Comparison of ENCODE assay signal across 8 cellular contexts in the genomic region with DNA sequence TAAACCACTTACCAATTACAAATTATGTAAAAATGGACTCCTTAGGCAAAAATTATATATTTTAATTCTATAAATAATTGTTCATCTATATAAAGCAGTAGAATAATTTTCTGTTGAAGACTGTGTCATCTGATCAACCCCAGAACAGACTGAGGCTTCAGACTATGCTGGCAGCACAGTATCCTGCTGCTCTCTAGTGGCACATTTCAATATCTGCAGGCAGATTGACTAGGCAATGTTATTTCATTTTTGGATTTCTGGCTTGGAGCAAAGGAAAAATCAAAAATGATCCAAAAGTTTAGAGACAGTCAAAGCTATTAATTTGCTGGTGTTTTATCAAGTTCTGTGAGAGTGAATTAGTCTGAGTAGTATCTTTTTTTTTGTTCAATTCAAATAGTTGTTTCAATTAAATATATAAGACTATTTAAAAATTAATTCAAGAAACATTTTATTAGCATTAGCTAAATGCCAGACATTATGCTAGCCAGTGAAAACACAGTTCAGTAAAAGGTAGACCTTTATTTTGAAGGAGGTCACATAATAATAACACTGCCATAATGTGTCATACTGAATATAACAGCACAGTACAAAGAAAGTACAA. TPM values are rescaled to one million over a fixed set of nuclear protein-coding genes. Genes with fewer than 3 reads are reported as not detected.
DNase-seq lines count a peak whose midpoint lies in the region; ATAC-seq and TF ChIP-seq lines count a peak whose summit lies in the region.

No MANE protein-coding gene starts in this region.

- H3K4me3 ChIP-seq in epithelial cell of esophagus (ENCODE audit: low read length): no peak overlapping the region
- H3K4me3 ChIP-seq in neural cell (ENCODE audit: low read length): no peak overlapping the region

- no peaks in the 10 kb centered on the region for H3K9me3 ChIP-seq in neural cell (ENCODE audit: low read length)

- no peak for TF ChIP-seq EP300 in neural cell (conservative IDR thresholded peaks at IDR 0.05; ENCODE audit: poor library complexity, severe bottlenecking)

- H3F3A ChIP-seq in neural cell (ENCODE audit: insufficient read depth, low read length, poor library complexity, severe bottlenecking): no peaks in the 10 kb centered on the region

- peak; percentile 65 to 67 for ATAC-seq in activated T-cell treated with anti-CD3 and anti-CD28 coated beads, Interleukin-2, amount 50 U/mL, for 72 hours (replicated peaks in 1 of 2)
- peak; percentile 73 for ATAC-seq in GM21423 (IDR thresholded peaks at IDR 0.05; ENCODE audit: unreplicated experiment)

- no peak overlapping the region for H2AFZ ChIP-seq in neural cell (ENCODE audit: low read depth, low read length)

- H3K27me3 ChIP-seq in neural cell (ENCODE audit: insufficient read depth, low read depth, low read length): no peaks in the 10 kb centered on the region

- TF ChIP-seq RAD21 in neural cell (conservative IDR thresholded peaks at IDR 0.05): peak; percentile 94

- TF ChIP-seq CTCF in epithelial cell of esophagus (IDR thresholded peaks at IDR 0.05; ENCODE audit: insufficient read depth, low read depth, low read length, missing control alignments) (peak; percentile 93), neural cell (IDR thresholded peaks at IDR 0.05; ENCODE audit: poor library complexity, severe bottlenecking) (peak; percentile 86)

- no peaks in the 10 kb centered on the region for H3K36me3 ChIP-seq in neural cell (ENCODE audit: insufficient read depth, low read length)

- peak; percentile 3 to 6 for DNase-seq in activated T-cell treated with anti-CD3 and anti-CD28 coated beads, Interleukin-2, amount 50 U/mL, for 72 hours
- DNase-seq in activated T-cell treated with anti-CD3 and anti-CD28 coated beads, Interleukin-2, amount 50 U/mL, for 24 hours: no peak
- peak; percentile 60 for DNase-seq in KBM-7
- DNase-seq in SKM-1 treated with dmso at 0.1 percent for 144 hours (lab: John Stamatoyannopoulos, UW; ENCODE audit: unreplicated experiment): peak; percentile 68
- peak; percentile 64 for DNase-seq in epithelial cell of esophagus (ENCODE audit: low read depth)
- no peak for DNase-seq in HuH-7 (ENCODE audit: low spot score)

- no peaks in the 10 kb centered on the region for H3K27me3 Mint-ChIP-seq in activated T-cell treated with anti-CD3 and anti-CD28 coated beads, Interleukin-2, amount 50 U/mL, for 72 hours (ENCODE audit: low read depth)
- H3K27me3 Mint-ChIP-seq in activated T-cell treated with anti-CD3 and anti-CD28 coated beads, Interleukin-2, amount 50 U/mL, for 24 hours: no peaks in the 10 kb centered on the region

- H3K27ac Mint-ChIP-seq in activated T-cell treated with anti-CD3 and anti-CD28 coated beads, Interleukin-2, amount 50 U/mL, for 72 hours: no peak overlapping the region
- no peak overlapping the region for H3K27ac Mint-ChIP-seq in activated T-cell treated with anti-CD3 and anti-CD28 coated beads, Interleukin-2, amount 50 U/mL, for 24 hours

- H3K4me2 ChIP-seq in neural cell (ENCODE audit: low read length): no peak overlapping the region

- peaks cover 0 to 1% of the 10 kb centered on the region in 2 donors for H3K9me3 Mint-ChIP-seq in activated T-cell treated with anti-CD3 and anti-CD28 coated beads, Interleukin-2, amount 50 U/mL, for 72 hours
- no peaks in the 10 kb centered on the region for H3K9me3 Mint-ChIP-seq in activated T-cell treated with anti-CD3 and anti-CD28 coated beads, Interleukin-2, amount 50 U/mL, for 24 hours

- no peaks in the 10 kb centered on the region for H3K36me3 Mint-ChIP-seq in activated T-cell treated with anti-CD3 and anti-CD28 coated beads, Interleukin-2, amount 50 U/mL, for 72 hours (ENCODE audit: insufficient read depth in 2 of 2)
- no peaks in the 10 kb centered on the region for H3K36me3 Mint-ChIP-seq in activated T-cell treated with anti-CD3 and anti-CD28 coated beads, Interleukin-2, amount 50 U/mL, for 24 hours (ENCODE audit: low read depth)

- no peak overlapping the region for H3K4me3 Mint-ChIP-seq in activated T-cell treated with anti-CD3 and anti-CD28 coated beads, Interleukin-2, amount 50 U/mL, for 72 hours
- H3K4me3 Mint-ChIP-seq in activated T-cell treated with anti-CD3 and anti-CD28 coated beads, Interleukin-2, amount 50 U/mL, for 24 hours: no peak overlapping the region

- H3K79me2 ChIP-seq in neural cell (replicated peaks; ENCODE audit: insufficient read depth, low read length): no peaks in the 10 kb centered on the region

- H3K9me2 ChIP-seq in neural cell (ENCODE audit: insufficient read depth, low read length): no peaks in the 10 kb centered on the region

- H3K9ac ChIP-seq in neural cell (ENCODE audit: low read length): no peak overlapping the region

- H3K27ac ChIP-seq in neural cell (ENCODE audit: low read length): no peak overlapping the region

- in situ Hi-C loops in KBM-7 (cut with MboI; ENCODE audit: low pct_unique_long_range_greater_than_20kb, low sequenced_read_pairs): loop anchor here (10.0 kb wide), 1 partner anchor 186 kb away; no protein-coding TSS in a partner anchor

- H4K20me1 ChIP-seq in neural cell (ENCODE audit: insufficient read depth): no peaks in the 10 kb centered on the region

- H3K4me1 Mint-ChIP-seq in activated T-cell treated with anti-CD3 and anti-CD28 coated beads, Interleukin-2, amount 50 U/mL, for 72 hours (ENCODE audit: low read depth): no peaks in the 10 kb centered on the region
- no peaks in the 10 kb centered on the region for H3K4me1 Mint-ChIP-seq in activated T-cell treated with anti-CD3 and anti-CD28 coated beads, Interleukin-2, amount 50 U/mL, for 24 hours (ENCODE audit: low read depth)

TF ChIP-seq in neural cell, 6 proteins besides CTCF, POLR2A, EP300 and RAD21:
- TF ChIP-seq, protein P1, sequence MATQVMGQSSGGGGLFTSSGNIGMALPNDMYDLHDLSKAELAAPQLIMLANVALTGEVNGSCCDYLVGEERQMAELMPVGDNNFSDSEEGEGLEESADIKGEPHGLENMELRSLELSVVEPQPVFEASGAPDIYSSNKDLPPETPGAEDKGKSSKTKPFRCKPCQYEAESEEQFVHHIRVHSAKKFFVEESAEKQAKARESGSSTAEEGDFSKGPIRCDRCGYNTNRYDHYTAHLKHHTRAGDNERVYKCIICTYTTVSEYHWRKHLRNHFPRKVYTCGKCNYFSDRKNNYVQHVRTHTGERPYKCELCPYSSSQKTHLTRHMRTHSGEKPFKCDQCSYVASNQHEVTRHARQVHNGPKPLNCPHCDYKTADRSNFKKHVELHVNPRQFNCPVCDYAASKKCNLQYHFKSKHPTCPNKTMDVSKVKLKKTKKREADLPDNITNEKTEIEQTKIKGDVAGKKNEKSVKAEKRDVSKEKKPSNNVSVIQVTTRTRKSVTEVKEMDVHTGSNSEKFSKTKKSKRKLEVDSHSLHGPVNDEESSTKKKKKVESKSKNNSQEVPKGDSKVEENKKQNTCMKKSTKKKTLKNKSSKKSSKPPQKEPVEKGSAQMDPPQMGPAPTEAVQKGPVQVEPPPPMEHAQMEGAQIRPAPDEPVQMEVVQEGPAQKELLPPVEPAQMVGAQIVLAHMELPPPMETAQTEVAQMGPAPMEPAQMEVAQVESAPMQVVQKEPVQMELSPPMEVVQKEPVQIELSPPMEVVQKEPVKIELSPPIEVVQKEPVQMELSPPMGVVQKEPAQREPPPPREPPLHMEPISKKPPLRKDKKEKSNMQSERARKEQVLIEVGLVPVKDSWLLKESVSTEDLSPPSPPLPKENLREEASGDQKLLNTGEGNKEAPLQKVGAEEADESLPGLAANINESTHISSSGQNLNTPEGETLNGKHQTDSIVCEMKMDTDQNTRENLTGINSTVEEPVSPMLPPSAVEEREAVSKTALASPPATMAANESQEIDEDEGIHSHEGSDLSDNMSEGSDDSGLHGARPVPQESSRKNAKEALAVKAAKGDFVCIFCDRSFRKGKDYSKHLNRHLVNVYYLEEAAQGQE (IDR thresholded peaks at IDR 0.05; ENCODE audit: borderline replicate concordance): no peak
- peak; percentile 95 for TF ChIP-seq SMC3 (conservative IDR thresholded peaks at IDR 0.05; ENCODE audit: poor library complexity)

RNA-seq across cellular contexts. Expression of gene SULT1E1, which starts 21.3 kb away (rescaled TPM):
- not detected for total RNA-seq in activated T-cell treated with anti-CD3 and anti-CD28 coated beads, Interleukin-2, amount 50 U/mL, for 72 hours
- not detected in 2 replicates for polyA plus RNA-seq in neural cell
- polyA minus RNA-seq in neural cell: not detected in 2 replicates

RNA-seq across cellular contexts. Expression of gene CSN1S1, which starts 49.6 kb away (rescaled TPM):
- total RNA-seq in activated T-cell treated with anti-CD3 and anti-CD28 coated beads, Interleukin-2, amount 50 U/mL, for 72 hours: not detected
- not detected in 2 replicates for polyA plus RNA-seq in neural cell
- not detected in 2 replicates for polyA minus RNA-seq in neural cell

Comparison
In these comparisons a context has a peak if more than half of its experiments do, and no peak if none do; other contexts are left out.
1. DNase-seq: peak in activated T-cell treated with anti-CD3 and anti-CD28 coated beads, Interleukin-2, amount 50 U/mL, for 72 hours (2 of 2), KBM-7 (single experiment), SKM-1 treated with dmso at 0.1 percent for 144 hours (single experiment) and epithelial cell of esophagus (single experiment); none in activated T-cell treated with anti-CD3 and anti-CD28 coated beads, Interleukin-2, amount 50 U/mL, for 24 hours (single experiment) and HuH-7 (single experiment).